14 cellular contexts compared by ENCODE assay signal in genomic region chr1:9376430-9376829, GRCh38.
DNase-seq lines count a peak whose midpoint lies in the region; ATAC-seq and TF ChIP-seq lines count a peak whose summit lies in the region.
"Had no signal": no experiment of that assay in that cellular context is flagged by ENCODE, and none has a peak within 500 bp of the region (broad histone marks: within the 10 kb centered on the region; RNA-seq: fewer than 3 reads in every experiment).

No MANE protein-coding gene starts in this region.

- TF ChIP-seq CTCF in ascending aorta (IDR thresholded peaks at IDR 0.05) (no peak), heart right ventricle (IDR thresholded peaks at IDR 0.05) (no peak), ovary (IDR thresholded peaks at IDR 0.05) (no peak), thoracic aorta (IDR thresholded peaks at IDR 0.05) (no peak)

- peak overlapping the region; percentile 89 to 96 for H3K27ac ChIP-seq in ascending aorta
- H3K27ac ChIP-seq in heart right ventricle = peak overlapping the region; percentile 18 to 83 (median 64)
- peak overlapping the region; percentile 62 to 83 for H3K27ac ChIP-seq in ovary
- H3K27ac ChIP-seq in thoracic aorta = peak overlapping the region; percentile 93 to 96

- H3K4me1 ChIP-seq in ascending aorta (peaks cover 51 to 69% of the 10 kb centered on the region in 2 donors), heart right ventricle (peaks cover 8 to 46% (median 35%) of the 10 kb centered on the region in 9 donors), ovary (ENCODE audit: insufficient read depth) (peaks cover 45% of the 10 kb centered on the region), thoracic aorta (ENCODE audit: control insufficient read depth in 1 of 2, low read depth in 2 of 2) (peaks cover 57 to 76% of the 10 kb centered on the region in 2 donors)

- TF ChIP-seq EP300 in ovary (IDR thresholded peaks at IDR 0.05) = no peak

- WGBS in heart right ventricle, 2 donors = 63 to 78% methylated on average over 5 of the region's 5 CpGs
- WGBS in ovary, 3 donors = 14 to 35% (median 19%) methylated on average over 5 of the region's 5 CpGs

- peak overlapping the region in 1 of 2 donors; percentile 41 for H3K4me3 ChIP-seq in ascending aorta
- no peak overlapping the region for H3K4me3 ChIP-seq in heart right ventricle
- no peak overlapping the region for H3K4me3 ChIP-seq in ovary
- peak overlapping the region; percentile 51 for H3K4me3 ChIP-seq in thoracic aorta
- H3K4me3 ChIP-seq: skin epidermis had no signal

- peak in 4 of 8 donors; percentile 1 to 21 (median 11) for ATAC-seq in heart right ventricle
- ATAC-seq in thoracic aorta (ENCODE audit: insufficient number of reproducible peaks, low FRiP score, low read depth) = peak; percentile 7
- ATAC-seq in GM19467 (IDR thresholded peaks at IDR 0.05; ENCODE audit: unreplicated experiment) = no peak
- ATAC-seq in GM18861 (IDR thresholded peaks at IDR 0.05; ENCODE audit: unreplicated experiment) = no peak
- no peak for ATAC-seq in GM21447 (IDR thresholded peaks at IDR 0.05; ENCODE audit: unreplicated experiment)
- ATAC-seq: effector memory CD8-positive, alpha-beta T cell; naive thymus-derived CD4-positive, alpha-beta T cell had no signal

- no peak for TF ChIP-seq POLR2A in ovary (IDR thresholded peaks at IDR 0.05)

- intact Hi-C loops in ascending aorta (cut with DNase I) = loop anchor here (1.0 to 2.0 kb wide), 6 partner anchors 26 to 144 kb away; no protein-coding TSS in a partner anchor
- intact Hi-C loops in heart right ventricle (cut with DNase I) = loop anchor here in 3 of 10 donors (1.0 to 5.0 kb wide), 3 partner anchors 32 to 84 kb away; partner anchors contain the start of gene SPSB1 (in 1 of the 3)
- intact Hi-C loops in ovary (cut with DNase I) = loop anchor here in 3 of 4 donors (5.0 to 10.0 kb wide), 2 partner anchors 58 to 76 kb away; no protein-coding TSS in a partner anchor

- H3K9me3 ChIP-seq in ascending aorta (no peaks in the 10 kb centered on the region), heart right ventricle (no peaks in the 10 kb centered on the region), ovary (no peaks in the 10 kb centered on the region), thoracic aorta (no peaks in the 10 kb centered on the region)

- no peaks in the 10 kb centered on the region for H3K36me3 ChIP-seq in ascending aorta
- H3K36me3 ChIP-seq in heart right ventricle = no peaks in the 10 kb centered on the region
- H3K36me3 ChIP-seq in ovary = no peaks in the 10 kb centered on the region
- H3K36me3 ChIP-seq in thoracic aorta = no peaks in the 10 kb centered on the region

- peak in 1 of 2 donors; percentile 83 for DNase-seq in ascending aorta (ENCODE audit: low spot score in 2 of 2)
- no peak for DNase-seq in heart right ventricle
- DNase-seq in ovary = peak in 1 of 5 donors; percentile 51
- DNase-seq in thoracic aorta (ENCODE audit: low spot score) = no peak
- no peak for DNase-seq in HUDEP-2 (lab: John Stamatoyannopoulos, UW; ENCODE audit: unreplicated experiment in 76 of 76)
- DNase-seq: DMS153; effector memory CD8-positive, alpha-beta T cell; naive thymus-derived CD4-positive, alpha-beta T cell; NCI-H187; NCI-H526 had no signal

- no peaks in the 10 kb centered on the region for H3K27me3 ChIP-seq in ascending aorta
- no peaks in the 10 kb centered on the region for H3K27me3 ChIP-seq in heart right ventricle
- H3K27me3 ChIP-seq in ovary = no peaks in the 10 kb centered on the region
- no peaks in the 10 kb centered on the region for H3K27me3 ChIP-seq in thoracic aorta (replicated peaks; ENCODE audit: insufficient read depth)
